Comparison of ENCODE assay signal across 9 cellular contexts in genomic region chr2:106030287-106031268, GRCh38.
A peak's percentile ranks its signal among the peaks of the same experiment; 100 is the strongest.
DNase-seq lines count a peak whose midpoint lies in the region; ATAC-seq, FAIRE-seq and TF ChIP-seq lines count a peak whose summit lies in the region.
"Had no signal": no experiment of that assay in that cellular context is flagged by ENCODE, and none has a peak within 500 bp of the region (broad histone marks: within the 10 kb centered on the region; RNA-seq: fewer than 3 reads in every experiment).

No MANE protein-coding gene starts in this region.

- H3K27ac Mint-ChIP-seq in Calu3 (ENCODE audit: unreplicated experiment) = no peak overlapping the region
- H3K27ac Mint-ChIP-seq in stimulated activated naive B cell treated with anti-CD40 and anti-IgM and Interleukin-4, amounts not matched to agents 10 μg/mL and 1 μg/mL and 100 μg/mL, for 72 hours = no peak overlapping the region

- DNase-seq in Calu3 (peak; percentile 21), HT-29 (ENCODE audit: low spot score) (peak; percentile 63), bronchial epithelial cell (ENCODE audit: low read depth) (peak; percentile 55), midbrain (lab: John Stamatoyannopoulos, UW) (peak; percentile 6), NCI-H1048 (lab: John Stamatoyannopoulos, UW) (no peak), NCI-H1436 (lab: John Stamatoyannopoulos, UW) (no peak)
- no peak for DNase-seq in stimulated activated naive B cell treated with anti-CD40 and anti-IgM and Interleukin-4, amounts not matched to agents 10 μg/mL and 1 μg/mL and 100 μg/mL, for 72 hours

- intact Hi-C loops in Calu3 (cut with micrococcal nuclease; ENCODE audit: unreplicated experiment) = no loop called here

- no peaks in the 10 kb centered on the region for H3K27me3 Mint-ChIP-seq in Calu3 (ENCODE audit: unreplicated experiment)
- H3K27me3 Mint-ChIP-seq in stimulated activated naive B cell treated with anti-CD40 and anti-IgM and Interleukin-4, amounts not matched to agents 10 μg/mL and 1 μg/mL and 100 μg/mL, for 72 hours = no peaks in the 10 kb centered on the region

- FAIRE-seq in bronchial epithelial cell (lab: Jason Lieb, UNC) = no peak

- peak; percentile 75 to 87 for ATAC-seq in stimulated activated naive B cell treated with anti-CD40 and anti-IgM and Interleukin-4, amounts not matched to agents 10 μg/mL and 1 μg/mL and 100 μg/mL, for 72 hours (replicated peaks)
- no peak for ATAC-seq in GM19035 (IDR thresholded peaks at IDR 0.05; ENCODE audit: unreplicated experiment)
- ATAC-seq: HCT116 had no signal

- H3K4me1 Mint-ChIP-seq in Calu3 (ENCODE audit: low read depth, unreplicated experiment) = peaks cover 9% of the 10 kb centered on the region
- peaks cover 2 to 10% of the 10 kb centered on the region in 2 donors for H3K4me1 Mint-ChIP-seq in stimulated activated naive B cell treated with anti-CD40 and anti-IgM and Interleukin-4, amounts not matched to agents 10 μg/mL and 1 μg/mL and 100 μg/mL, for 72 hours

- TF ChIP-seq CTCF in Calu3 (IDR thresholded peaks at IDR 0.05; ENCODE audit: unreplicated experiment) = no peak
- TF ChIP-seq CTCF in bronchial epithelial cell (IDR thresholded peaks at IDR 0.05; ENCODE audit: insufficient read depth, low read length, severe bottlenecking) = no peak

- H3K4me3 Mint-ChIP-seq in Calu3 (ENCODE audit: low read depth, unreplicated experiment) = no peak overlapping the region
- no peak overlapping the region for H3K4me3 Mint-ChIP-seq in stimulated activated naive B cell treated with anti-CD40 and anti-IgM and Interleukin-4, amounts not matched to agents 10 μg/mL and 1 μg/mL and 100 μg/mL, for 72 hours

- CTCF ChIA-PET in Calu3 (lab: Charles Lee) = no interaction called here

- H3K9me3 Mint-ChIP-seq in Calu3 (ENCODE audit: low read depth, unreplicated experiment) = no peaks in the 10 kb centered on the region
- peaks cover 0 to 2% of the 10 kb centered on the region in 2 donors for H3K9me3 Mint-ChIP-seq in stimulated activated naive B cell treated with anti-CD40 and anti-IgM and Interleukin-4, amounts not matched to agents 10 μg/mL and 1 μg/mL and 100 μg/mL, for 72 hours

- no TSS peak for BruUV-seq in Calu3 (replicated peaks; lab: Mats Ljungman, UMichigan)

- no peaks in the 10 kb centered on the region for H3K36me3 Mint-ChIP-seq in Calu3 (ENCODE audit: insufficient read depth, unreplicated experiment)
- peaks cover 0 to 3% of the 10 kb centered on the region in 2 donors for H3K36me3 Mint-ChIP-seq in stimulated activated naive B cell treated with anti-CD40 and anti-IgM and Interleukin-4, amounts not matched to agents 10 μg/mL and 1 μg/mL and 100 μg/mL, for 72 hours

- H3K27me3 ChIP-seq in bronchial epithelial cell (ENCODE audit: control insufficient read depth, insufficient read depth, low read length) = no peaks in the 10 kb centered on the region

- no peaks in the 10 kb centered on the region for H3K36me3 ChIP-seq in bronchial epithelial cell (ENCODE audit: control insufficient read depth, insufficient read depth, low read length)

- H3K4me3 ChIP-seq in bronchial epithelial cell (ENCODE audit: low read depth, low read length) = no peak overlapping the region

Comparison
In these comparisons a context has a peak if more than half of its experiments do, and no peak if none do; other contexts are left out.
1. DNase-seq: peak in Calu3 (single experiment), HT-29 (single experiment), bronchial epithelial cell (single experiment) and midbrain (single experiment); none in stimulated activated naive B cell treated with anti-CD40 and anti-IgM and Interleukin-4, amounts not matched to agents 10 μg/mL and 1 μg/mL and 100 μg/mL, for 72 hours (single experiment), NCI-H1048 (single experiment) and NCI-H1436 (single experiment).